Comparison of ENCODE assay signal across 17 cellular contexts in genomic region chr12:75759196-75759595, GRCh38.
"Had no signal": no experiment of that assay in that cellular context is flagged by ENCODE, and none has a peak within 500 bp of the region (broad histone marks: within the 10 kb centered on the region; RNA-seq: fewer than 3 reads in every experiment).

No MANE protein-coding gene starts in this region.

- H3K9me3 ChIP-seq: left ventricle myocardium inferior had no signal

- H3K27me3 ChIP-seq: dorsolateral prefrontal cortex had no signal

- H3K27ac ChIP-seq: dorsolateral prefrontal cortex, left ventricle myocardium inferior had no signal

- DNase-seq: activated CD4-positive, alpha-beta T cell treated with anti-CD3 and anti-CD28 coated beads, Interleukin-2, amount 10 ng/mL, durations not matched to agents 7 days and 5 days; activated CD4-positive, CD25-positive, alpha-beta regulatory T cell; activated CD8-positive, alpha-beta memory T cell treated with anti-CD3 and anti-CD28 coated beads, Interleukin-2, amount 50 U/mL, for 48 hours; activated naive CD4-positive, alpha-beta T cell; activated naive CD8-positive, alpha-beta T cell treated with anti-CD3 and anti-CD28 coated beads, Interleukin-2, amount 10 ng/mL, durations not matched to agents 7 days and 5 days; activated T-cell treated with anti-CD3 and anti-CD28 coated beads, Interleukin-2, amount 50 U/mL, for 72 hours; anterior cingulate cortex; dorsolateral prefrontal cortex; endodermal cell; erythroblast; hippocampal formation; left ventricle myocardium inferior; occipital lobe; right cardiac atrium; small intestine; stimulated activated naive CD8-positive, alpha-beta T cell treated with anti-CD3 and anti-CD28 coated beads, Interleukin-15, Interleukin-2, amounts not matched to agents 100 U/mL and 50 U/mL, for 24 hours; trophoblast cell had no signal

- H3K36me3 ChIP-seq: left ventricle myocardium inferior had no signal

- H3K4me3 ChIP-seq: dorsolateral prefrontal cortex, left ventricle myocardium inferior had no signal

- H3K4me1 ChIP-seq: left ventricle myocardium inferior had no signal

- FAIRE-seq: small intestine had no signal

- ATAC-seq: right cardiac atrium had no signal
